ENCODE assay signal across 8 cellular contexts in the genomic region with DNA sequence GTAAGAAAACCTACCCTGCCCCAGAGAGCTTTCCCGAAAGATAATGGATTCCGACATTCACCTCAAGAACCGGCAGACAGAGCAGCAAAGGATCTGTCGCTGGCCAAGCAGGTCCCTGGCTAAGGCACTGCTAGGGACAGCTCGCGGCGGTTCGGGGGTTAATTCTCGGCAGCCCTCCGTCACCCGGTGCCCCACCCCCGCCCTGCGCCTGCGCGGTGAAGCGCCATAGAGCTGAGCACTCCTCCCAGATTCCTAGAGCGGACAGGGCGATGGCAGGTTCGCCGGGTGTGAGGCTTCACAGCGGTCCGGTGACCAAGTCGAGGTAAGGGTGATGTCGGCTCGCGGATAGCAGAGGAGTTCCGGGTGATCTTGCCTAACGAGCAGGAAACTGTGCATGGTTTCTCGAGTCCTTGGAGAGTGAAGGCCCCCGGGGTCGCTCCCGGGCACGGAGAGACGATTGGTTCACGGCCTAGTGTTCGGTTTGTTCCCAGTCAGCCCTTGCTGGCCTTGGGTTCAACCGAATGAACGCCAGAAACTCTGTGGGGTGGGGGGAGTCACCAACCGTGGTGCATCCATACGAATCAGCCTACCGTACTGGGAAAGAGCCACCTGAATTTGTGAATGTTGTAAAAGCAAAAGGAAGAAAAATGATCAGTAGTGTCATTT. TPM values are rescaled to one million over a fixed set of nuclear protein-coding genes. Genes with fewer than 3 reads are reported as not detected.
DNase-seq lines count a peak whose midpoint lies in the region; ATAC-seq and TF ChIP-seq lines count a peak whose summit lies in the region.

A gene (minus strand): TSS at position 160 of the 666 bp plus-strand sequence. CDS start 25,877 bp downstream, outside the sequence.

- H3K9me3 Mint-ChIP-seq in activated T-helper 2 cell treated with anti-CD3 and anti-CD28 coated beads, Interferon-gamma antibody, Interleukin-2, Interleukin-4, amounts not matched to agents 10 μg/mL and 5 μg/mL and 100 μg/mL, durations not matched to agents 14 hours and 24 hours and 36 hours = peaks cover 33% of the 10 kb centered on the region
- peaks cover 2% of the 10 kb centered on the region for H3K9me3 Mint-ChIP-seq in natural killer cell treated with Interleukin-12 subunit alpha and Interleukin-12 subunit beta and Interleukin-15 and Interleukin-18, amount 100 ng/mL, for 72 hours

- CTCF ChIA-PET in RWPE1 (lab: Yijun Ruan, JAX) = no interaction called here

- intact Hi-C loops in activated T-helper 2 cell treated with anti-CD3 and anti-CD28 coated beads, Interferon-gamma antibody, Interleukin-2, Interleukin-4, amounts not matched to agents 10 μg/mL and 5 μg/mL and 100 μg/mL, durations not matched to agents 14 hours and 24 hours and 36 hours (cut with micrococcal nuclease) = loop anchor here (1.0 to 5.0 kb wide), 5 partner anchors 50 to 682 kb away; a partner anchor contains a TSS

- H3K27ac Mint-ChIP-seq in activated T-helper 2 cell treated with anti-CD3 and anti-CD28 coated beads, Interferon-gamma antibody, Interleukin-2, Interleukin-4, amounts not matched to agents 10 μg/mL and 5 μg/mL and 100 μg/mL, durations not matched to agents 14 hours and 24 hours and 36 hours = peak within 1 kb of the TSS; percentile 94
- H3K27ac Mint-ChIP-seq in natural killer cell treated with Interleukin-12 subunit alpha and Interleukin-12 subunit beta and Interleukin-15 and Interleukin-18, amount 100 ng/mL, for 72 hours = peak within 1 kb of the TSS; percentile 95 to 99

- peak; percentile 99 to 100 for ATAC-seq in natural killer cell treated with Interleukin-12 subunit alpha and Interleukin-12 subunit beta and Interleukin-15 and Interleukin-18, amount 100 ng/mL, for 72 hours
- ATAC-seq in stimulated activated naive CD8-positive, alpha-beta T cell treated with anti-CD3 and anti-CD28 coated beads, Interleukin-15, Interleukin-2, amounts not matched to agents 100 U/mL and 50 U/mL, for 24 hours = peak; percentile 98

- H3K27ac ChIP-seq in RWPE1 = peak within 1 kb of the TSS; percentile 75

- POLR2A ChIA-PET in RWPE1 (lab: Yijun Ruan, JAX; ENCODE audit: low non-redundant PET) = no interaction called here

- DNase-seq in Daoy (ENCODE audit: low read depth) = peak; percentile 95
- peak; percentile 74 for DNase-seq in GOT3 (lab: John Stamatoyannopoulos, UW)
- DNase-seq in LNCaP clone FGC (ENCODE audit: low read depth) = peak; percentile 87
- peak; percentile 89 for DNase-seq in RWPE1 (ENCODE audit: low spot score)
- peak; percentile 93 for DNase-seq in activated T-helper 2 cell treated with anti-CD3 and anti-CD28 coated beads, Interferon-gamma antibody, Interleukin-2, Interleukin-4, amounts not matched to agents 10 μg/mL and 5 μg/mL and 100 μg/mL, durations not matched to agents 14 hours and 24 hours and 36 hours (ENCODE audit: low spot score)
- peak; percentile 92 for DNase-seq in fibroblast of peridontal ligament (ENCODE audit: extremely low read depth)
- peak; percentile 97 for DNase-seq in natural killer cell treated with Interleukin-12 subunit alpha and Interleukin-12 subunit beta and Interleukin-15 and Interleukin-18, amount 100 ng/mL, for 72 hours (ENCODE audit: low spot score)
- DNase-seq in stimulated activated naive CD8-positive, alpha-beta T cell treated with anti-CD3 and anti-CD28 coated beads, Interleukin-15, Interleukin-2, amounts not matched to agents 100 U/mL and 50 U/mL, for 24 hours = peak; percentile 95

- H3K4me3 Mint-ChIP-seq in activated T-helper 2 cell treated with anti-CD3 and anti-CD28 coated beads, Interferon-gamma antibody, Interleukin-2, Interleukin-4, amounts not matched to agents 10 μg/mL and 5 μg/mL and 100 μg/mL, durations not matched to agents 14 hours and 24 hours and 36 hours (ENCODE audit: low read depth) = peak within 1 kb of the TSS; percentile 98
- H3K4me3 Mint-ChIP-seq in natural killer cell treated with Interleukin-12 subunit alpha and Interleukin-12 subunit beta and Interleukin-15 and Interleukin-18, amount 100 ng/mL, for 72 hours = peak within 1 kb of the TSS; percentile 100

- peak within 1 kb of the TSS; percentile 74 for H3K4me3 ChIP-seq in LNCaP clone FGC (ENCODE audit: low read depth, low read length)

- peaks cover 29% of the 10 kb centered on the region for H3K4me1 Mint-ChIP-seq in activated T-helper 2 cell treated with anti-CD3 and anti-CD28 coated beads, Interferon-gamma antibody, Interleukin-2, Interleukin-4, amounts not matched to agents 10 μg/mL and 5 μg/mL and 100 μg/mL, durations not matched to agents 14 hours and 24 hours and 36 hours (ENCODE audit: low read depth)
- peaks cover 40 to 46% of the 10 kb centered on the region in 2 donors for H3K4me1 Mint-ChIP-seq in natural killer cell treated with Interleukin-12 subunit alpha and Interleukin-12 subunit beta and Interleukin-15 and Interleukin-18, amount 100 ng/mL, for 72 hours (ENCODE audit: low read depth in 2 of 2)

- H3K27me3 Mint-ChIP-seq in activated T-helper 2 cell treated with anti-CD3 and anti-CD28 coated beads, Interferon-gamma antibody, Interleukin-2, Interleukin-4, amounts not matched to agents 10 μg/mL and 5 μg/mL and 100 μg/mL, durations not matched to agents 14 hours and 24 hours and 36 hours (ENCODE audit: low read depth) = no peaks in the 10 kb centered on the region
- H3K27me3 Mint-ChIP-seq in natural killer cell treated with Interleukin-12 subunit alpha and Interleukin-12 subunit beta and Interleukin-15 and Interleukin-18, amount 100 ng/mL, for 72 hours = no peaks in the 10 kb centered on the region

- H3K36me3 Mint-ChIP-seq in activated T-helper 2 cell treated with anti-CD3 and anti-CD28 coated beads, Interferon-gamma antibody, Interleukin-2, Interleukin-4, amounts not matched to agents 10 μg/mL and 5 μg/mL and 100 μg/mL, durations not matched to agents 14 hours and 24 hours and 36 hours (ENCODE audit: low read depth) = peaks cover 84% of the 10 kb centered on the region
- peaks cover 38% of the 10 kb centered on the region for H3K36me3 Mint-ChIP-seq in natural killer cell treated with Interleukin-12 subunit alpha and Interleukin-12 subunit beta and Interleukin-15 and Interleukin-18, amount 100 ng/mL, for 72 hours

- TF ChIP-seq CTCF in LNCaP clone FGC (IDR thresholded peaks at IDR 0.05; ENCODE audit: control insufficient read depth, extremely low read depth, insufficient read depth) (no peak), RWPE1 (conservative IDR thresholded peaks at IDR 0.05; ENCODE audit: low read depth) (no peak)

RNA-seq across cellular contexts. Expression of the gene that starts here (rescaled TPM):
- total RNA-seq in Daoy (2014; rRNA removed; shearing (Covaris generic)) = 2.3 and 5.3 TPM in 2 replicates
- 15.5 and 19.9 TPM in 2 replicates for total RNA-seq in activated T-helper 2 cell treated with anti-CD3 and anti-CD28 coated beads, Interferon-gamma antibody, Interleukin-2, Interleukin-4, amounts not matched to agents 10 μg/mL and 5 μg/mL and 100 μg/mL, durations not matched to agents 14 hours and 24 hours and 36 hours
- total RNA-seq in natural killer cell treated with Interleukin-12 subunit alpha and Interleukin-12 subunit beta and Interleukin-15 and Interleukin-18, amount 100 ng/mL, for 72 hours = 10 to 100 TPM; 22.2 to 25.6 TPM

Comparison
In these comparisons a context has a peak if more than half of its experiments do, and no peak if none do; other contexts are left out.
1. Peak in every context shown above with its lines: DNase-seq, ATAC-seq, H3K4me3 ChIP-seq and H3K27ac ChIP-seq.